Comparison of ENCODE assay signal across 18 cellular contexts in genomic region chr4:41549469-41549868, GRCh38. TPM values are rescaled to one million over a fixed set of nuclear protein-coding genes. Genes with fewer than 3 reads are reported as not detected.
"Had no signal": no experiment of that assay in that cellular context is flagged by ENCODE, and none has a peak within 500 bp of the region (broad histone marks: within the 10 kb centered on the region; RNA-seq: fewer than 3 reads in every experiment).

No MANE protein-coding gene starts in this region.

- H3K4me3 ChIP-seq: dorsolateral prefrontal cortex, left lung, psoas muscle, sigmoid colon, skin epidermis, tibial artery had no signal

- H3K4me1 ChIP-seq: sigmoid colon had no signal

- H3K27me3 ChIP-seq: dorsolateral prefrontal cortex, left lung, neutrophil, sigmoid colon, tibial artery had no signal

- H3K9me3 ChIP-seq: left lung, neutrophil, psoas muscle, sigmoid colon, tibial artery had no signal

- H3K36me3 ChIP-seq: left lung, neutrophil, sigmoid colon, tibial artery had no signal

- H3K27ac ChIP-seq: neutrophil, psoas muscle, sigmoid colon, skin epidermis, tibial artery had no signal

- DNase-seq: cortex of kidney; dorsolateral prefrontal cortex; effector CD8-positive, alpha-beta T cell; foreskin melanocyte; head of caudate nucleus; immature natural killer cell; left lung; mammary epithelial cell; naive thymus-derived CD4-positive, alpha-beta T cell; psoas muscle; retina; sigmoid colon; stimulated activated CD4-positive, alpha-beta T cell treated with anti-CD3 and anti-CD28 coated beads, Interleukin-2, amount 100 ng/mL, for 48 hours; stimulated activated CD8-positive, alpha-beta memory T cell treated with anti-CD3 and anti-CD28 coated beads, Interleukin-4, amount 100 ng/mL, for 48 hours; tibial artery had no signal

- ATAC-seq: naive thymus-derived CD4-positive, alpha-beta T cell; stimulated activated memory B cell treated with anti-CD40 and anti-IgM and Interleukin-4, amounts not matched to agents 10 μg/mL and 1 μg/mL and 100 μg/mL, for 72 hours had no signal

RNA-seq across cellular contexts. Expression of gene LIMCH1, which starts 11.5 kb away (rescaled TPM):
- polyA plus RNA-seq: immature natural killer cell; naive thymus-derived CD4-positive, alpha-beta T cell had no signal
